1 cellular context compared by ENCODE assay signal in the genomic region with DNA sequence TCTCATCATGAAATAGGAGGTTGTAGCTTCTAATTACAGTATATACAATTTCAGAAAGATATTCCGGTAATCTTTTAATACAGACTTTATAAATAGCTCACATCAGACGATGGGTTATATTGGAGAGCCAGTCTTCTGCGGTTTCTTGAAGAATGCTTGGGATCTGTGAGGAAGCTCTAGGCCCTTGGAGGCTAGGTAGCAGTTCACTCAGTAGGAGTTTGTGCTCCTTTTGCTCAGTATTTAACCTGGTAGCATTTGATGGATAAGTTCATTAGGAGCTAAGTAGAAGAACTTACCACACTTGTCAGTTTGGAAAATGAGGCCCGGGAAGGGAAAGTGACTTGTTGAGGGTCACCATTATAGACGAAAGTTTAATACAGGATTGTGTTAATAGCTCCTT.
TF ChIP-seq lines count a peak whose summit lies in the region.

No MANE protein-coding gene starts in this region.

TF ChIP-seq in endothelial cell of umbilical vein, 7 proteins besides CTCF, POLR2A, EP300 and RAD21:
- no peak for TF ChIP-seq MYC (IDR thresholded peaks at IDR 0.05; ENCODE audit: low read depth, low read length)
- TF ChIP-seq POLR2AphosphoS5 (IDR thresholded peaks at IDR 0.05; ENCODE audit: insufficient read depth, low read depth, low read length): no peak
- no peak for TF ChIP-seq FOS (IDR thresholded peaks at IDR 0.05; ENCODE audit: borderline replicate concordance, insufficient read depth, low read length)
- TF ChIP-seq JUN (IDR thresholded peaks at IDR 0.05; ENCODE audit: borderline replicate concordance, insufficient read depth, insufficient read length, low read depth): no peak
- no peak for TF ChIP-seq EZH2 (IDR thresholded peaks at IDR 0.05; ENCODE audit: borderline replicate concordance, low read depth, low read length, severe bottlenecking)
- no peak for TF ChIP-seq GATA2 (IDR thresholded peaks at IDR 0.05; ENCODE audit: insufficient read depth, insufficient read length, low read depth, low read length)
- TF ChIP-seq, protein P1, sequence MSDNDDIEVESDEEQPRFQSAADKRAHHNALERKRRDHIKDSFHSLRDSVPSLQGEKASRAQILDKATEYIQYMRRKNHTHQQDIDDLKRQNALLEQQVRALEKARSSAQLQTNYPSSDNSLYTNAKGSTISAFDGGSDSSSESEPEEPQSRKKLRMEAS (IDR thresholded peaks at IDR 0.05; ENCODE audit: insufficient read depth, insufficient read length): no peak
